ENCODE assay signal across 25 cellular contexts in genomic region chr9:131194767-131195166, GRCh38.
"Had no signal": no experiment of that assay in that cellular context is flagged by ENCODE, and none has a peak within 500 bp of the region (broad histone marks: within the 10 kb centered on the region; RNA-seq: fewer than 3 reads in every experiment).

No MANE protein-coding gene starts in this region.

- H3K27me3 Mint-ChIP-seq: activated B cell treated with CpG ODN at 0.5 μM for 24 hours; activated CD4-positive, alpha-beta T cell treated with anti-CD3 and anti-CD28 coated beads for 36 hours; activated CD8-positive, alpha-beta memory T cell treated with anti-CD3 and anti-CD28 coated beads, Interleukin-2, amount 10 ng/mL, durations not matched to agents 7 days and 5 days; activated naive CD8-positive, alpha-beta T cell treated with anti-CD3 and anti-CD28 coated beads, Interleukin-2, amount 50 U/mL, for 24 hours; dendritic cell treated with granulocyte-macrophage colony-stimulating factor and Interleukin-4, amounts not matched to agents 40 ng/mL and 50 ng/mL, for 4 days; naive thymus-derived CD8-positive, alpha-beta T cell; stimulated activated memory B cell treated with anti-CD40 and anti-IgM and Interleukin-4, amounts not matched to agents 10 μg/mL and 1 μg/mL and 100 μg/mL, for 72 hours had no signal

- H3K9me3 ChIP-seq: lower lobe of right lung, sigmoid colon, stomach, transverse colon had no signal

- H3K4me2 ChIP-seq: hepatocyte, smooth muscle cell had no signal

- ATAC-seq: activated CD4-positive, alpha-beta T cell treated with anti-CD3 and anti-CD28 coated beads for 36 hours; activated CD8-positive, alpha-beta memory T cell treated with anti-CD3 and anti-CD28 coated beads, Interleukin-2, amount 10 ng/mL, durations not matched to agents 7 days and 5 days; activated naive CD8-positive, alpha-beta T cell treated with anti-CD3 and anti-CD28 coated beads, Interleukin-2, amount 50 U/mL, for 24 hours; esophagus mucosa; left lobe of liver; lower lobe of right lung; naive thymus-derived CD8-positive, alpha-beta T cell; stimulated activated memory B cell treated with anti-CD40 and anti-IgM and Interleukin-4, amounts not matched to agents 10 μg/mL and 1 μg/mL and 100 μg/mL, for 72 hours had no signal

- H3K4me1 Mint-ChIP-seq: activated B cell treated with CpG ODN at 0.5 μM for 24 hours; activated CD4-positive, alpha-beta T cell treated with anti-CD3 and anti-CD28 coated beads for 36 hours; activated naive CD8-positive, alpha-beta T cell treated with anti-CD3 and anti-CD28 coated beads, Interleukin-2, amount 50 U/mL, for 24 hours; stimulated activated memory B cell treated with anti-CD40 and anti-IgM and Interleukin-4, amounts not matched to agents 10 μg/mL and 1 μg/mL and 100 μg/mL, for 72 hours had no signal

- H3K79me2 ChIP-seq: hepatocyte had no signal

- H3K4me3 Mint-ChIP-seq: activated B cell treated with CpG ODN at 0.5 μM for 24 hours; activated CD4-positive, alpha-beta T cell treated with anti-CD3 and anti-CD28 coated beads for 36 hours; activated CD8-positive, alpha-beta memory T cell treated with anti-CD3 and anti-CD28 coated beads, Interleukin-2, amount 10 ng/mL, durations not matched to agents 7 days and 5 days; activated naive CD8-positive, alpha-beta T cell treated with anti-CD3 and anti-CD28 coated beads, Interleukin-2, amount 50 U/mL, for 24 hours; dendritic cell treated with granulocyte-macrophage colony-stimulating factor and Interleukin-4, amounts not matched to agents 40 ng/mL and 50 ng/mL, for 4 days; immature natural killer cell; naive thymus-derived CD8-positive, alpha-beta T cell; stimulated activated memory B cell treated with anti-CD40 and anti-IgM and Interleukin-4, amounts not matched to agents 10 μg/mL and 1 μg/mL and 100 μg/mL, for 72 hours had no signal

- H3K27me3 ChIP-seq: hepatocyte, sigmoid colon, stomach, transverse colon had no signal

- H3K27ac Mint-ChIP-seq: activated B cell treated with CpG ODN at 0.5 μM for 24 hours; activated CD4-positive, alpha-beta T cell treated with anti-CD3 and anti-CD28 coated beads for 36 hours; activated CD8-positive, alpha-beta memory T cell treated with anti-CD3 and anti-CD28 coated beads, Interleukin-2, amount 10 ng/mL, durations not matched to agents 7 days and 5 days; activated naive CD8-positive, alpha-beta T cell treated with anti-CD3 and anti-CD28 coated beads, Interleukin-2, amount 50 U/mL, for 24 hours; dendritic cell treated with granulocyte-macrophage colony-stimulating factor and Interleukin-4, amounts not matched to agents 40 ng/mL and 50 ng/mL, for 4 days; stimulated activated memory B cell treated with anti-CD40 and anti-IgM and Interleukin-4, amounts not matched to agents 10 μg/mL and 1 μg/mL and 100 μg/mL, for 72 hours had no signal

- H3K27ac ChIP-seq: hepatocyte, lower lobe of right lung, sigmoid colon, stomach, transverse colon had no signal

- H2AFZ ChIP-seq: hepatocyte had no signal

- H3K9me3 Mint-ChIP-seq: activated B cell treated with CpG ODN at 0.5 μM for 24 hours; activated naive CD8-positive, alpha-beta T cell treated with anti-CD3 and anti-CD28 coated beads, Interleukin-2, amount 50 U/mL, for 24 hours; dendritic cell treated with granulocyte-macrophage colony-stimulating factor and Interleukin-4, amounts not matched to agents 40 ng/mL and 50 ng/mL, for 4 days; immature natural killer cell; naive thymus-derived CD8-positive, alpha-beta T cell; stimulated activated memory B cell treated with anti-CD40 and anti-IgM and Interleukin-4, amounts not matched to agents 10 μg/mL and 1 μg/mL and 100 μg/mL, for 72 hours had no signal

- H3K4me3 ChIP-seq: hepatocyte, lower lobe of right lung, sigmoid colon, smooth muscle cell, stomach, transverse colon had no signal

- DNase-seq: activated B cell treated with CpG ODN at 0.5 μM for 24 hours; activated CD4-positive, alpha-beta T cell treated with anti-CD3 and anti-CD28 coated beads for 36 hours; activated CD4-positive, alpha-beta T cell treated with anti-CD3 and anti-CD28 coated beads, Interleukin-2, amount 50 U/mL, for 4 hours; activated CD8-positive, alpha-beta memory T cell treated with anti-CD3 and anti-CD28 coated beads, Interleukin-2, amount 10 ng/mL, durations not matched to agents 7 days and 5 days; activated gamma-delta T cell; activated naive CD4-positive, alpha-beta T cell treated with anti-CD3 and anti-CD28 coated beads, Interleukin-2, amount 50 U/mL, for 16 hours; activated naive CD8-positive, alpha-beta T cell treated with anti-CD3 and anti-CD28 coated beads, Interleukin-2, amount 50 U/mL, for 24 hours; activated T-cell treated with anti-CD3 and anti-CD28 coated beads for 4 hours; caudate nucleus; effector CD8-positive, alpha-beta T cell; foreskin melanocyte; immature natural killer cell; lower lobe of right lung; naive thymus-derived CD8-positive, alpha-beta T cell; sigmoid colon; stimulated activated CD4-positive, alpha-beta T cell treated with anti-CD3 and anti-CD28 coated beads, Interleukin-15, amount 100 ng/mL, for 24 hours; stomach; transverse colon had no signal

- H3K4me1 ChIP-seq: lower lobe of right lung, sigmoid colon, stomach, transverse colon had no signal

- FAIRE-seq: urothelium cell line had no signal
